16 cellular contexts compared by ENCODE assay signal in the genomic region with DNA sequence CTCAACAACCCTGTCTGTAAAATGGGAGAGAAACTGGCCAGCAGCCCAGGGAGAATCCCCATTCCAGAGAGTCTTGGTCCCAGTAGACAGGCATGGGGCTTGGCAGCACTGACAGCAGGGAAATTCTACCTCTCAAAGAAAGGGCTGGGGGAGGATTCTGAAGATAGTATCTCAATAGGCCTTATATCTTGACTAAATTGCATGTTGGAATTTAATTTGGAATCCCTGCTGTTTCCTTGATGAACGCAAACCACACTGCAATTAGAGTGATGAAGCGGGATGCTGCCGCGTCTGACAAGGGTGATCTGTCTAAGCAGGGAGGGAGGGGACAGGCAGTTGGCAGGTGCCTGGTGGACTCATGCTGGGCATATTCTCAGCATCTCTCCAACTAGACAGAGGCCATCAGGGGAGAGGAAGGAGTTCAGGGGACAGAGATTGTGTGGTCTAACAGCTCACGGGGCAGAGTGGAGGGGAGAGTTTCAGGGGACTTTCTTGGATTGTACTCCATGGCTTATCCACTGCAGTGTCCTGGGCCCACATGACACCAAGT.
"Had no signal": no experiment of that assay in that cellular context is flagged by ENCODE, and none has a peak within 500 bp of the region (broad histone marks: within the 10 kb centered on the region; RNA-seq: fewer than 3 reads in every experiment).

No MANE protein-coding gene starts in this region.

- H3K9ac ChIP-seq: parathyroid adenoma had no signal

- H3K4me1 ChIP-seq: left lung, parathyroid adenoma, thyroid gland had no signal

- ATAC-seq: left lung; natural killer cell; stimulated activated memory B cell treated with anti-CD40 and anti-IgM and Interleukin-4, amounts not matched to agents 10 μg/mL and 1 μg/mL and 100 μg/mL, for 72 hours; WTC11 had no signal

- H3K9me3 ChIP-seq: left lung, neutrophil, thyroid gland had no signal

- H3K27me3 ChIP-seq: brain microvascular endothelial cell, left lung, thyroid gland had no signal

- H3K79me2 ChIP-seq: parathyroid adenoma had no signal

- DNase-seq: activated CD4-positive, alpha-beta memory T cell treated with anti-CD3 and anti-CD28 coated beads, Interleukin-2, amount 10 ng/mL, durations not matched to agents 7 days and 5 days; activated CD4-positive, alpha-beta T cell treated with anti-CD3 and anti-CD28 coated beads for 4 hours; activated effector memory CD4-positive, alpha-beta T cell treated with Interleukin-2 at 50 U/mL for 16 hours; activated T-cell treated with anti-CD3 and anti-CD28 coated beads, Interleukin-2, amount 50 U/mL, for 24 hours; amniotic stem cell; brain microvascular endothelial cell; effector memory CD4-positive, alpha-beta T cell; hippocampal formation; kidney; left lung; natural killer cell; thyroid gland had no signal

- H3K27ac ChIP-seq: brain microvascular endothelial cell, left lung, neutrophil, parathyroid adenoma, thyroid gland had no signal

- H3K36me3 ChIP-seq: brain microvascular endothelial cell, left lung, neutrophil, thyroid gland had no signal

- H2AFZ ChIP-seq: parathyroid adenoma had no signal

- H3K4me3 ChIP-seq: left lung, thyroid gland had no signal
